ENCODE assay signal across 25 cellular contexts in genomic region chr10:75438275-75438674, GRCh38.
"Had no signal": no experiment of that assay in that cellular context is flagged by ENCODE, and none has a peak within 500 bp of the region (broad histone marks: within the 10 kb centered on the region; RNA-seq: fewer than 3 reads in every experiment).

No MANE protein-coding gene starts in this region.

- H3K9me3 ChIP-seq: prostate gland, suprapubic skin had no signal

- H2AFZ ChIP-seq: neural progenitor cell had no signal

- H3K4me2 ChIP-seq: neural progenitor cell had no signal

- H3K27ac ChIP-seq: dorsolateral prefrontal cortex, epithelial cell of prostate, gastrocnemius medialis, neural progenitor cell, prostate gland, suprapubic skin had no signal

- H3K4me1 Mint-ChIP-seq: naive B cell; stimulated activated naive B cell treated with anti-CD40 and anti-IgM and Interleukin-4, amounts not matched to agents 10 μg/mL and 1 μg/mL and 100 μg/mL, for 72 hours had no signal

- H3K36me3 ChIP-seq: gastrocnemius medialis, neural progenitor cell, prostate gland, suprapubic skin had no signal

- H3K27me3 ChIP-seq: suprapubic skin had no signal

- ATAC-seq: esophagus mucosa; gastrocnemius medialis; mucosa of descending colon; natural killer cell treated with Interleukin-12 subunit alpha and Interleukin-12 subunit beta and Interleukin-15 and Interleukin-18, amount 100 ng/mL, for 72 hours; stimulated activated naive B cell treated with anti-CD40 and anti-IgM and Interleukin-4, amounts not matched to agents 10 μg/mL and 1 μg/mL and 100 μg/mL, for 72 hours had no signal

- H3K9ac ChIP-seq: neural progenitor cell had no signal

- H3K4me3 Mint-ChIP-seq: endodermal cell; mesothelial cell of epicardium; naive B cell; natural killer cell treated with Interleukin-12 subunit alpha and Interleukin-12 subunit beta and Interleukin-15 and Interleukin-18, amount 100 ng/mL, for 72 hours; neural progenitor cell; stimulated activated naive B cell treated with anti-CD40 and anti-IgM and Interleukin-4, amounts not matched to agents 10 μg/mL and 1 μg/mL and 100 μg/mL, for 72 hours; stimulated activated naive CD8-positive, alpha-beta T cell treated with anti-CD3 and anti-CD28 coated beads, Interleukin-15, Interleukin-2, amounts not matched to agents 100 ng/mL and 50 ng/mL, for 24 hours had no signal

- H3K36me3 Mint-ChIP-seq: neural progenitor cell had no signal

- H3K4me1 ChIP-seq: gastrocnemius medialis, prostate gland, suprapubic skin had no signal

- DNase-seq: central memory CD4-positive, alpha-beta T cell; dorsolateral prefrontal cortex; effector CD8-positive, alpha-beta T cell; endodermal cell; foreskin fibroblast; gastrocnemius medialis; head of caudate nucleus; kidney; mesenchymal stem cell; mucosa of descending colon; naive B cell; right cardiac atrium; small intestine; stimulated activated CD4-positive, alpha-beta T cell treated with anti-CD3 and anti-CD28 coated beads, Interleukin-15, amount 100 ng/mL, for 24 hours; stimulated activated CD4-positive, alpha-beta T cell treated with anti-CD3 and anti-CD28 coated beads, Interleukin-2, amount 100 ng/mL, for 48 hours; stimulated activated naive B cell treated with anti-CD40 and anti-IgM and Interleukin-4, amounts not matched to agents 10 μg/mL and 1 μg/mL and 100 μg/mL, for 72 hours; trophoblast cell had no signal

- H3K4me3 ChIP-seq: dorsolateral prefrontal cortex, gastrocnemius medialis, mucosa of descending colon, neural progenitor cell, prostate gland, suprapubic skin had no signal
